In genomic region chr2:70045932-70046331, GRCh38 we compare ENCODE assay signal across 16 cellular contexts. TPM values are rescaled to one million over a fixed set of nuclear protein-coding genes. Genes with fewer than 3 reads are reported as not detected.
DNase-seq lines count a peak whose midpoint lies in the region; ATAC-seq and TF ChIP-seq lines count a peak whose summit lies in the region.
"Had no signal": no experiment of that assay in that cellular context is flagged by ENCODE, and none has a peak within 500 bp of the region (broad histone marks: within the 10 kb centered on the region; RNA-seq: fewer than 3 reads in every experiment).

No MANE protein-coding gene starts in this region.

- no peak for TF ChIP-seq CTCF in Peyer's patch (IDR thresholded peaks at IDR 0.05)
- TF ChIP-seq CTCF in endothelial cell (IDR thresholded peaks at IDR 0.05; ENCODE audit: unreplicated experiment), result no peak

- no peak for TF ChIP-seq POLR2A in Peyer's patch (IDR thresholded peaks at IDR 0.05)

- no peaks in the 10 kb centered on the region for H3K9me3 Mint-ChIP-seq in activated CD8-positive, alpha-beta memory T cell treated with anti-CD3 and anti-CD28 coated beads, Interleukin-2, amount 10 ng/mL, durations not matched to agents 7 days and 5 days (ENCODE audit: low read depth)
- H3K9me3 Mint-ChIP-seq in activated naive CD8-positive, alpha-beta T cell treated with anti-CD3 and anti-CD28 coated beads, Interleukin-2, amount 10 ng/mL, durations not matched to agents 7 days and 5 days, result no peaks in the 10 kb centered on the region
- H3K9me3 Mint-ChIP-seq in immature natural killer cell, result no peaks in the 10 kb centered on the region
- no peaks in the 10 kb centered on the region for H3K9me3 Mint-ChIP-seq in stimulated activated effector memory CD8-positive, alpha-beta T cell treated with anti-CD3 and anti-CD28 coated beads, Interleukin-12 subunit alpha, Interleukin-12 subunit beta, amount 100 ng/mL, for 72 hours
- H3K9me3 Mint-ChIP-seq in endothelial cell (ENCODE audit: unreplicated experiment), result no peaks in the 10 kb centered on the region
- H3K9me3 Mint-ChIP-seq: CD4-positive, alpha-beta T cell had no signal

- no peak for ATAC-seq in activated CD8-positive, alpha-beta memory T cell treated with anti-CD3 and anti-CD28 coated beads, Interleukin-2, amount 10 ng/mL, durations not matched to agents 7 days and 5 days
- no peak for ATAC-seq in activated naive CD8-positive, alpha-beta T cell treated with anti-CD3 and anti-CD28 coated beads, Interleukin-2, amount 10 ng/mL, durations not matched to agents 7 days and 5 days (ENCODE audit: low read depth)
- no peak for ATAC-seq in stimulated activated effector memory CD8-positive, alpha-beta T cell treated with anti-CD3 and anti-CD28 coated beads, Interleukin-12 subunit alpha, Interleukin-12 subunit beta, amount 100 ng/mL, for 72 hours
- ATAC-seq: activated CD4-positive, CD25-positive, alpha-beta regulatory T cell treated with anti-CD3 and anti-CD28 coated beads, Interleukin-2, amount 50 U/mL, for 24 hours; body of pancreas had no signal

- peaks cover 65% of the 10 kb centered on the region for H3K4me1 Mint-ChIP-seq in activated CD8-positive, alpha-beta memory T cell treated with anti-CD3 and anti-CD28 coated beads, Interleukin-2, amount 10 ng/mL, durations not matched to agents 7 days and 5 days
- peaks cover 49% of the 10 kb centered on the region for H3K4me1 Mint-ChIP-seq in activated naive CD8-positive, alpha-beta T cell treated with anti-CD3 and anti-CD28 coated beads, Interleukin-2, amount 10 ng/mL, durations not matched to agents 7 days and 5 days
- H3K4me1 Mint-ChIP-seq in immature natural killer cell (peaks cover 61 to 66% of the 10 kb centered on the region in 2 donors), endothelial cell (ENCODE audit: unreplicated experiment) (peaks cover 12% of the 10 kb centered on the region)
- H3K4me1 Mint-ChIP-seq in stimulated activated effector memory CD8-positive, alpha-beta T cell treated with anti-CD3 and anti-CD28 coated beads, Interleukin-12 subunit alpha, Interleukin-12 subunit beta, amount 100 ng/mL, for 72 hours, result peaks cover 68% of the 10 kb centered on the region

- peaks cover 40% of the 10 kb centered on the region for H3K36me3 Mint-ChIP-seq in activated CD8-positive, alpha-beta memory T cell treated with anti-CD3 and anti-CD28 coated beads, Interleukin-2, amount 10 ng/mL, durations not matched to agents 7 days and 5 days
- H3K36me3 Mint-ChIP-seq in activated naive CD8-positive, alpha-beta T cell treated with anti-CD3 and anti-CD28 coated beads, Interleukin-2, amount 10 ng/mL, durations not matched to agents 7 days and 5 days, result peaks cover 47% of the 10 kb centered on the region
- peaks cover 22 to 23% (median 22%) of the 10 kb centered on the region in 3 donors for H3K36me3 Mint-ChIP-seq in immature natural killer cell
- peaks cover 54% of the 10 kb centered on the region for H3K36me3 Mint-ChIP-seq in stimulated activated effector memory CD8-positive, alpha-beta T cell treated with anti-CD3 and anti-CD28 coated beads, Interleukin-12 subunit alpha, Interleukin-12 subunit beta, amount 100 ng/mL, for 72 hours
- H3K36me3 Mint-ChIP-seq in endothelial cell (ENCODE audit: low read depth, unreplicated experiment), result peaks cover 8% of the 10 kb centered on the region

- POLR2A ChIA-PET in activated naive CD8-positive, alpha-beta T cell treated with anti-CD3 and anti-CD28 coated beads, Interleukin-2, amount 10 ng/mL, durations not matched to agents 7 days and 5 days (lab: Charles Lee), result interaction anchor here (0.6 kb wide), 1 partner anchor 154 kb away, joined by 3 read pairs; no protein-coding TSS in a partner anchor

- CTCF ChIA-PET in activated CD8-positive, alpha-beta memory T cell treated with anti-CD3 and anti-CD28 coated beads, Interleukin-2, amount 10 ng/mL, durations not matched to agents 7 days and 5 days (lab: Charles Lee), result interaction anchor here (0.9 to 4.6 kb wide), 6 partner anchors 8 to 132 kb away, joined by 3 to 21 read pairs (median 4); no protein-coding TSS in a partner anchor

- no peak overlapping the region for H3K4me3 Mint-ChIP-seq in activated CD8-positive, alpha-beta memory T cell treated with anti-CD3 and anti-CD28 coated beads, Interleukin-2, amount 10 ng/mL, durations not matched to agents 7 days and 5 days
- no peak overlapping the region for H3K4me3 Mint-ChIP-seq in activated naive CD8-positive, alpha-beta T cell treated with anti-CD3 and anti-CD28 coated beads, Interleukin-2, amount 10 ng/mL, durations not matched to agents 7 days and 5 days
- H3K4me3 Mint-ChIP-seq in immature natural killer cell (peak overlapping the region in 4 of 5 donors; percentile 24 to 65 (median 33)), endothelial cell (ENCODE audit: unreplicated experiment) (no peak overlapping the region)
- H3K4me3 Mint-ChIP-seq in stimulated activated effector memory CD8-positive, alpha-beta T cell treated with anti-CD3 and anti-CD28 coated beads, Interleukin-12 subunit alpha, Interleukin-12 subunit beta, amount 100 ng/mL, for 72 hours, result no peak overlapping the region
- H3K4me3 Mint-ChIP-seq: CD4-positive, alpha-beta T cell had no signal

- H3K4me1 ChIP-seq in Peyer's patch, result peaks cover 0 to 3% (median 0%) of the 10 kb centered on the region in 4 donors
- H3K4me1 ChIP-seq: body of pancreas had no signal

- H3K27ac Mint-ChIP-seq in activated CD8-positive, alpha-beta memory T cell treated with anti-CD3 and anti-CD28 coated beads, Interleukin-2, amount 10 ng/mL, durations not matched to agents 7 days and 5 days, result peak overlapping the region; percentile 58
- peak overlapping the region; percentile 73 for H3K27ac Mint-ChIP-seq in activated naive CD8-positive, alpha-beta T cell treated with anti-CD3 and anti-CD28 coated beads, Interleukin-2, amount 10 ng/mL, durations not matched to agents 7 days and 5 days
- peak overlapping the region; percentile 88 to 97 (median 92) for H3K27ac Mint-ChIP-seq in immature natural killer cell
- peak overlapping the region; percentile 92 for H3K27ac Mint-ChIP-seq in stimulated activated effector memory CD8-positive, alpha-beta T cell treated with anti-CD3 and anti-CD28 coated beads, Interleukin-12 subunit alpha, Interleukin-12 subunit beta, amount 100 ng/mL, for 72 hours
- no peak overlapping the region for H3K27ac Mint-ChIP-seq in endothelial cell (ENCODE audit: unreplicated experiment)
- H3K27ac Mint-ChIP-seq: CD4-positive, alpha-beta T cell had no signal

- H3K4me3 ChIP-seq in Peyer's patch, result no peak overlapping the region
- H3K4me3 ChIP-seq: body of pancreas, stomach had no signal

- DNase-seq in activated CD8-positive, alpha-beta memory T cell treated with anti-CD3 and anti-CD28 coated beads, Interleukin-2, amount 10 ng/mL, durations not matched to agents 7 days and 5 days, result no peak
- DNase-seq in activated CD8-positive, alpha-beta memory T cell treated with anti-CD3 and anti-CD28 coated beads, Interleukin-2, amount 50 U/mL, for 48 hours, result no peak
- no peak for DNase-seq in activated naive CD8-positive, alpha-beta T cell treated with anti-CD3 and anti-CD28 coated beads, Interleukin-2, amount 10 ng/mL, durations not matched to agents 7 days and 5 days
- DNase-seq in immature natural killer cell (no peak), Peyer's patch (no peak), endothelial cell (ENCODE audit: low spot score) (no peak)
- DNase-seq in stimulated activated effector memory CD8-positive, alpha-beta T cell treated with anti-CD3 and anti-CD28 coated beads, Interleukin-12 subunit alpha, Interleukin-12 subunit beta, amount 100 ng/mL, for 72 hours (ENCODE audit: low spot score in 2 of 2), result no peak
- no peak for DNase-seq in stimulated activated naive CD4-positive, alpha-beta T cell treated with Interleukin-2 at 50 U/mL for 16 hours (lab: John Stamatoyannopoulos, UW)
- DNase-seq: body of pancreas; CD4-positive, alpha-beta T cell; effector CD8-positive, alpha-beta T cell; EL; foreskin fibroblast; NCI-H2081; stomach had no signal

- H3K36me3 ChIP-seq in Peyer's patch, result peaks cover 0 to 30% (median 0%) of the 10 kb centered on the region in 3 donors

- H3K27me3 Mint-ChIP-seq in activated CD8-positive, alpha-beta memory T cell treated with anti-CD3 and anti-CD28 coated beads, Interleukin-2, amount 10 ng/mL, durations not matched to agents 7 days and 5 days, result no peaks in the 10 kb centered on the region
- H3K27me3 Mint-ChIP-seq in activated naive CD8-positive, alpha-beta T cell treated with anti-CD3 and anti-CD28 coated beads, Interleukin-2, amount 10 ng/mL, durations not matched to agents 7 days and 5 days, result no peaks in the 10 kb centered on the region
- peaks cover 0 to 6% (median 6%) of the 10 kb centered on the region in 3 donors for H3K27me3 Mint-ChIP-seq in immature natural killer cell (ENCODE audit: low read depth in 3 of 3)
- H3K27me3 Mint-ChIP-seq in endothelial cell (ENCODE audit: unreplicated experiment), result no peaks in the 10 kb centered on the region
- H3K27me3 Mint-ChIP-seq: CD4-positive, alpha-beta T cell had no signal

- peak overlapping the region in 1 of 4 donors; percentile 28 for H3K27ac ChIP-seq in Peyer's patch

- H3K9me3 ChIP-seq in Peyer's patch, result no peaks in the 10 kb centered on the region
- H3K9me3 ChIP-seq: body of pancreas, stomach had no signal

- no peaks in the 10 kb centered on the region for H3K27me3 ChIP-seq in Peyer's patch
- H3K27me3 ChIP-seq: body of pancreas, stomach had no signal

RNA-seq across cellular contexts. Expression of gene PCBP1, which starts 41.3 kb away (rescaled TPM):
- total RNA-seq in activated CD8-positive, alpha-beta memory T cell treated with anti-CD3 and anti-CD28 coated beads, Interleukin-2, amount 10 ng/mL, durations not matched to agents 7 days and 5 days, result 100 to 1,000 TPM; 429 to 464 TPM
- 100 to 1,000 TPM; 459 to 467 TPM for total RNA-seq in activated naive CD8-positive, alpha-beta T cell treated with anti-CD3 and anti-CD28 coated beads, Interleukin-2, amount 10 ng/mL, durations not matched to agents 7 days and 5 days
- 100 to 1,000 TPM; 184 to 233 (median 232) TPM for polyA plus RNA-seq in immature natural killer cell
- total RNA-seq in Peyer's patch, result 100 to 1,000 TPM; 129 to 152 (median 134) TPM
- 302 TPM for total RNA-seq in endothelial cell (ENCODE audit: unreplicated experiment)

Comparison
In these comparisons a context has a peak if more than half of its experiments do, and no peak if none do; other contexts are left out.
1. H3K4me3 Mint-ChIP-seq: peak in immature natural killer cell (4 of 5); none in activated CD8-positive, alpha-beta memory T cell treated with anti-CD3 and anti-CD28 coated beads, Interleukin-2, amount 10 ng/mL, durations not matched to agents 7 days and 5 days (single experiment), activated naive CD8-positive, alpha-beta T cell treated with anti-CD3 and anti-CD28 coated beads, Interleukin-2, amount 10 ng/mL, durations not matched to agents 7 days and 5 days (single experiment), stimulated activated effector memory CD8-positive, alpha-beta T cell treated with anti-CD3 and anti-CD28 coated beads, Interleukin-12 subunit alpha, Interleukin-12 subunit beta, amount 100 ng/mL, for 72 hours (single experiment) and endothelial cell (single experiment).